Comparison of ENCODE assay signal across 8 cellular contexts in the genomic region with DNA sequence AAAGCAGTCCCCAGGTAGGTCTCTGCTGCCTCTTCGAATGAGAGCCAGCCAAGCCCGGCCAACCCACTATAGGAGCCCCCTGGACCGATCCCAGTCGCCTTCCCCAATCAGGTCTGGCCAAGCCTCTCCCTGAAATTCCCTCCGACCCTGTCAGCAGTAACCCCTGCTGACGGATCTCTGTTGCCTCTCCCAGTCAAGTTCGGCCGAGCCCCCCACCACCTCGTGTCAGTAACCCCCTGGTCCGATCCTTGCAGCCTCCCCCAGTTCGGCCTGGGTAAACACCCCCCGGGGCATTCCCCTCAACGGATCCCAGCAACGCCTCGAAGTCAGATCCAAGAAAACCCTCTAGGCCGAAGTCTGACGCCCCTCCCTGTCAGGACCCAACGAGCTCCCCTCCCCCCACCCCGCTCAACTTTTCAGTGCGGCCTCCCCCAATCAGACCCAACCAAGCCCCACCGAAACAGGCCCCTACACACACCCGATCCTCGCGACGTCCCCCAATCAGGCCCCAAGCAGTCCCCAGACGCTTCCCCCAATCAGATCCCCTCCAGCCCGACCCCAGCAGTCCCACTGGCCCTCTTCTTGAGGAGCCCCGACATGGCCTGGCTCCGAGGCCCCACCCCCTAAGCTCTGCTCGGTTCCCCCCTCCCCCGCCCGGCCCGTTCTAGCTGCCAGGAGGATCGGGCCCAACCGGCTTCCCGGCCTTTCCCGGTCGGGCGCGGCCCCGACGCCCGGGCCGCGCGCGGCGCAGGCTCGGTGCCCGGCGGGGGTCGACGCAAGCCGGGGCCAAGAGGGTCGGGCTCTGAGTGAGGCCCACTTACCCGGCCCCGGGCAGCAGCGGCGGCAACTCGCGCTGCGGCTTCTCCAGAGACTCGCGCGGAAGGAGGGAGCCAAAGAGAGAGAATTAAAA. TPM values are rescaled to one million over a fixed set of nuclear protein-coding genes. Genes with fewer than 3 reads are reported as not detected.
DNase-seq lines count a peak whose midpoint lies in the region; ATAC-seq and TF ChIP-seq lines count a peak whose summit lies in the region.

No MANE protein-coding gene starts in this region.

- H3K4me3 ChIP-seq in OCI-LY1 (ENCODE audit: low read depth, low read length, poor library complexity, severe bottlenecking) (peak overlapping the region; percentile 73), urinary bladder (ENCODE audit: low read depth, low read length) (peak overlapping the region; percentile 90)

- peaks cover 11% of the 10 kb centered on the region for H3K36me3 Mint-ChIP-seq in neural crest cell (ENCODE audit: low read depth)

- peaks cover 10% of the 10 kb centered on the region for H3K27me3 Mint-ChIP-seq in neural crest cell (ENCODE audit: low read depth)

- H3K9me3 ChIP-seq in OCI-LY1 (ENCODE audit: low read length), result no peaks in the 10 kb centered on the region

- TF ChIP-seq CTCF in 22Rv1 (IDR thresholded peaks at IDR 0.05) (no peak), OCI-LY1 (IDR thresholded peaks at IDR 0.05; ENCODE audit: low read length) (no peak), neural crest cell (conservative IDR thresholded peaks at IDR 0.05) (no peak)

- no peaks in the 10 kb centered on the region for H3K9me3 Mint-ChIP-seq in neural crest cell

- H3K79me2 ChIP-seq in OCI-LY1 (ENCODE audit: insufficient read depth, low read length), result peaks cover 54% of the 10 kb centered on the region

- under 1% methylated on average over 65 of the region's 65 CpGs for WGBS in urinary bladder

- H3K9me2 ChIP-seq in OCI-LY1 (ENCODE audit: low read depth, low read length), result no peaks in the 10 kb centered on the region

- peaks cover 40% of the 10 kb centered on the region for H3K4me1 Mint-ChIP-seq in neural crest cell

- DNase-seq in activated naive CD4-positive, alpha-beta T cell (lab: John Stamatoyannopoulos, UW), result peak in 3 of 4 experiments; percentile 17 to 45 (median 44)
- DNase-seq in fibroblast of the conjunctiva (ENCODE audit: low read depth) (peak; percentile 74), neural crest cell (ENCODE audit: low read depth, low spot score) (peak; percentile 49)

- no peaks in the 10 kb centered on the region for H3K27me3 ChIP-seq in OCI-LY1 (ENCODE audit: insufficient read depth, low read length)

- no peaks in the 10 kb centered on the region for H4K20me1 ChIP-seq in OCI-LY1 (ENCODE audit: insufficient read depth, low read length)

- peak; percentile 7 for ATAC-seq in GM18499 (IDR thresholded peaks at IDR 0.05; ENCODE audit: insufficient read depth, unreplicated experiment)
- ATAC-seq in HG03097 (IDR thresholded peaks at IDR 0.05; ENCODE audit: low FRiP score, unreplicated experiment), result peak; percentile 8

- H3K27ac ChIP-seq in 22Rv1, result peak overlapping the region; percentile 94
- peak overlapping the region; percentile 44 for H3K27ac ChIP-seq in OCI-LY1 (ENCODE audit: low read depth, low read length, poor library complexity, severe bottlenecking)
- H3K27ac ChIP-seq in urinary bladder (ENCODE audit: low read depth), result peak overlapping the region; percentile 87

- H3K9ac ChIP-seq in OCI-LY1 (ENCODE audit: low read length), result peak overlapping the region; percentile 90

- no peak overlapping the region for H2AFZ ChIP-seq in OCI-LY1 (ENCODE audit: low read length)

- H3K36me3 ChIP-seq in OCI-LY1 (ENCODE audit: insufficient read depth, low read length) (peaks cover 36% of the 10 kb centered on the region), urinary bladder (ENCODE audit: insufficient read depth) (no peaks in the 10 kb centered on the region)

- H3F3A ChIP-seq in OCI-LY1 (ENCODE audit: insufficient read depth, low read length), result peaks cover 6% of the 10 kb centered on the region

- H3K4me1 ChIP-seq in OCI-LY1 (ENCODE audit: insufficient read depth, low read length, severe bottlenecking) (peaks cover 32% of the 10 kb centered on the region), urinary bladder (ENCODE audit: insufficient read depth) (peaks cover 1% of the 10 kb centered on the region)

- H3K4me3 Mint-ChIP-seq in neural crest cell, result peak overlapping the region; percentile 100

- peak overlapping the region; percentile 100 for H3K27ac Mint-ChIP-seq in neural crest cell (ENCODE audit: unreplicated experiment)

- peak overlapping the region; percentile 86 for H3K4me2 ChIP-seq in OCI-LY1 (ENCODE audit: low read length)

RNA-seq across cellular contexts. Expression of gene TNPO2, which starts 1.8 kb away (rescaled TPM):
- total RNA-seq in neural crest cell (127 and 138 TPM in 2 replicates), urinary bladder (35.4 TPM)
- polyA plus RNA-seq in urinary bladder, result 50.7 TPM

RNA-seq across cellular contexts. Expression of gene TRIR, which starts 12.6 kb away (rescaled TPM):
- 233 and 246 TPM in 2 replicates for total RNA-seq in neural crest cell
- 59.5 TPM for total RNA-seq in urinary bladder
- polyA plus RNA-seq in urinary bladder, result 285 TPM

RNA-seq across cellular contexts. Expression of gene GET3, which starts 15.4 kb away (rescaled TPM):
- total RNA-seq in neural crest cell, result 72.5 and 75.9 TPM in 2 replicates
- total RNA-seq in urinary bladder, result 22.7 TPM
- polyA plus RNA-seq in urinary bladder, result 84.4 TPM

RNA-seq across cellular contexts. Expression of gene FBXW9, which starts 25.5 kb away (rescaled TPM):
- total RNA-seq in neural crest cell (15.9 and 16.0 TPM in 2 replicates), urinary bladder (2.6 TPM)
- polyA plus RNA-seq in urinary bladder, result 8.9 TPM

RNA-seq across cellular contexts. Expression of gene BEST2, which starts 29.7 kb away (rescaled TPM):
- total RNA-seq in neural crest cell (not detected in 2 replicates), urinary bladder (not detected)
- not detected for polyA plus RNA-seq in urinary bladder

Comparison
In these comparisons a context has a peak if more than half of its experiments do, and no peak if none do; other contexts are left out.
1. Peak in every context shown above with its lines: DNase-seq, ATAC-seq, H3K4me3 ChIP-seq and H3K27ac ChIP-seq.
2. H3K27ac ChIP-seq: peak in every context shown above with its lines; median percentile 94 in 22Rv1; 87 in urinary bladder; 44 in OCI-LY1.